ENCODE assay signal across 11 cellular contexts in the genomic region with DNA sequence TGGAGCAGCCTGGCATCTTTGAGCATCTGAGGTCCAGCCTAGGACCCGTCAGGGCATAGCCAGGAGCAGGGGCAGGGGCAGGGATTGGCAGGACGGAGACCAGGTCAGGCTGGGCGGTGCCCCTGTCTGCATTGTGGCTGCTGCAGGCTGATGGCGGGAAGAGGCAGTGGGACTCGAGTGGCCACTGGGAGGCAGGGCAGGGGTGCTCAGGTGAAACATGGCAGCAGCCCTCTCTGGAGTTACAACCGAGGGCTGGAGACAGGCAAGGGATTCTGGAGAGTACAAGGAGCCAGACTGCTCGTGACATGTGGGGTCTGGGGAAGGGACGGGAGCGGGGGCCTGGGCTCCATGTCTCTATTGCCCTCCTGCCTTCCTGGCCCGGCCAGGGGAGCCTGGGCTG.
DNase-seq lines count a peak whose midpoint lies in the region; ATAC-seq and TF ChIP-seq lines count a peak whose summit lies in the region.
"Had no signal": no experiment of that assay in that cellular context is flagged by ENCODE, and none has a peak within 500 bp of the region (broad histone marks: within the 10 kb centered on the region; RNA-seq: fewer than 3 reads in every experiment).

No MANE protein-coding gene starts in this region.

- H3K9me2 ChIP-seq in SK-N-SH (no peaks in the 10 kb centered on the region), hepatocyte (replicated peaks; ENCODE audit: insufficient read depth) (no peaks in the 10 kb centered on the region)

- H3K27ac ChIP-seq in SK-N-SH (ENCODE audit: low read depth in 2 of 2, low read length in 1 of 2) (no peak overlapping the region), hepatocyte (no peak overlapping the region), lower lobe of right lung (no peak overlapping the region)
- H3K27ac ChIP-seq: sigmoid colon had no signal

- no peak overlapping the region for H3K4me2 ChIP-seq in SK-N-SH
- H3K4me2 ChIP-seq in hepatocyte: no peak overlapping the region

- H3K27me3 ChIP-seq in SK-N-SH (ENCODE audit: insufficient read depth) (no peaks in the 10 kb centered on the region), hepatocyte (no peaks in the 10 kb centered on the region), lower lobe of right lung (ENCODE audit: low read depth) (peaks cover 3% of the 10 kb centered on the region)

- intact Hi-C loops in lower lobe of right lung (cut with DNase I): no loop called here

- H3K9me3 ChIP-seq in SK-N-SH: no peaks in the 10 kb centered on the region
- no peaks in the 10 kb centered on the region for H3K9me3 ChIP-seq in hepatocyte (ENCODE audit: low read depth)
- H3K9me3 ChIP-seq in lower lobe of right lung: peaks cover 7% of the 10 kb centered on the region

- TF ChIP-seq EP300 in SK-N-SH (IDR thresholded peaks at IDR 0.05; ENCODE audit: borderline replicate concordance in 1 of 2, low read depth in 1 of 2, low read length in 1 of 2): no peak

- WGBS in SK-N-SH (ENCODE audit: low lambda C conversion rate): 63% methylated on average over 6 of the region's 10 CpGs
- 56% methylated on average over 10 of the region's 10 CpGs for WGBS in hepatocyte (ENCODE audit: low lambda C conversion rate, missing lambda C conversion rate)

- in situ Hi-C loops in GM13977 (cut with MboI; ENCODE audit: low pct_unique_long_range_greater_than_20kb, low sequenced_read_pairs, unreplicated experiment): no loop called here

- DNase-seq in AG09319 (ENCODE audit: extremely low read depth, low read depth) (no peak), GM13977 (ENCODE audit: low spot score) (no peak), SK-N-SH (peak; percentile 85), hepatocyte (ENCODE audit: low spot score) (peak; percentile 25), SIG-M5 (lab: John Stamatoyannopoulos, UW) (no peak), GM03348 (ENCODE audit: low spot score) (no peak), lower lobe of right lung (no peak)
- DNase-seq in stimulated activated CD8-positive, alpha-beta memory T cell treated with anti-CD3 and anti-CD28 coated beads, Interleukin-4, amount 100 ng/mL, for 48 hours: no peak
- DNase-seq: activated T-cell treated with anti-CD3 and anti-CD28 coated beads for 4 hours, GOT3, sigmoid colon had no signal

- TF ChIP-seq CTCF in AG09319 (IDR thresholded peaks at IDR 0.05; ENCODE audit: low read depth, low read length) (peak; percentile 11), GM13977 (IDR thresholded peaks at IDR 0.05; ENCODE audit: extremely low read depth, insufficient read depth, missing control alignments) (peak; percentile 38), SK-N-SH (IDR thresholded peaks at IDR 0.05) (peak; percentile 22; the same call in 1 of the 2 replicates), hepatocyte (IDR thresholded peaks at IDR 0.05; ENCODE audit: poor library complexity) (peak; percentile 27), lower lobe of right lung (IDR thresholded peaks at IDR 0.05) (no peak)

- H3K4me3 ChIP-seq in SK-N-SH (ENCODE audit: low read depth in 2 of 2, low read length in 1 of 2): no peak overlapping the region
- no peak overlapping the region for H3K4me3 ChIP-seq in hepatocyte
- H3K4me3 ChIP-seq in lower lobe of right lung: no peak overlapping the region
- H3K4me3 ChIP-seq: sigmoid colon had no signal

- H2AFZ ChIP-seq in SK-N-SH (ENCODE audit: low read depth) (no peak overlapping the region), hepatocyte (no peak overlapping the region)

- ATAC-seq in lower lobe of right lung: no peak

- H3K4me1 ChIP-seq in SK-N-SH (ENCODE audit: control insufficient read depth in 1 of 2, insufficient read depth in 2 of 2, low read depth in 1 of 2, low read length in 1 of 2) (no peaks in the 10 kb centered on the region; a peak in 1 of 4 replicates), hepatocyte (ENCODE audit: insufficient read depth) (no peaks in the 10 kb centered on the region), lower lobe of right lung (no peaks in the 10 kb centered on the region)

- TF ChIP-seq RAD21 in SK-N-SH (IDR thresholded peaks at IDR 0.05; ENCODE audit: low read length): peak; percentile 68

- H3K79me2 ChIP-seq in SK-N-SH (ENCODE audit: insufficient read depth): no peaks in the 10 kb centered on the region
- H3K79me2 ChIP-seq in hepatocyte: no peaks in the 10 kb centered on the region

- H3K36me3 ChIP-seq in SK-N-SH (replicated peaks in 1 of 2; ENCODE audit: control insufficient read depth in 1 of 2, insufficient read depth in 2 of 2, low read length in 1 of 2): no peaks in the 10 kb centered on the region
- H3K36me3 ChIP-seq in hepatocyte (replicated peaks; ENCODE audit: insufficient read depth, low read depth): no peaks in the 10 kb centered on the region
- H3K36me3 ChIP-seq in lower lobe of right lung: no peaks in the 10 kb centered on the region
- H3K36me3 ChIP-seq: sigmoid colon had no signal

- CTCF ChIA-PET in SK-N-SH (lab: Yijun Ruan, JAX): interaction anchor here (0.7 to 3.5 kb wide), 12 partner anchors 16 to 399 kb away, joined by 3 to 17 read pairs (median 3); no protein-coding TSS in a partner anchor

- no peak overlapping the region for H3K9ac ChIP-seq in SK-N-SH

- H4K20me1 ChIP-seq in SK-N-SH (ENCODE audit: insufficient read depth): no peaks in the 10 kb centered on the region
- H4K20me1 ChIP-seq in hepatocyte (ENCODE audit: insufficient read depth, poor library complexity, severe bottlenecking): no peaks in the 10 kb centered on the region

- no peaks in the 10 kb centered on the region for H3F3A ChIP-seq in SK-N-SH (replicated peaks; ENCODE audit: insufficient read depth)

- POLR2A ChIA-PET in SK-N-SH (lab: Yijun Ruan, JAX): no interaction called here

TF ChIP-seq in SK-N-SH, 30 proteins besides CTCF, POLR2A, EP300 and RAD21:
- TF ChIP-seq TEAD4 (IDR thresholded peaks at IDR 0.05; ENCODE audit: borderline replicate concordance, insufficient read depth) (no peak), TCF12 (IDR thresholded peaks at IDR 0.05) (no peak), SMC3 (IDR thresholded peaks at IDR 0.05; ENCODE audit: low read depth, low read length) (peak; percentile 37; the same call in 1 of the 2 replicates)
TF ChIP-seq in SK-N-SH: peak in this region for 1.

Comparison
In these comparisons a context has a peak if more than half of its experiments do, and no peak if none do; other contexts are left out.
1. DNase-seq: peak in SK-N-SH (single experiment) and hepatocyte (single experiment); none in AG09319 (single experiment), GM13977 (single experiment), SIG-M5 (single experiment), stimulated activated CD8-positive, alpha-beta memory T cell treated with anti-CD3 and anti-CD28 coated beads, Interleukin-4, amount 100 ng/mL, for 48 hours (single experiment), GM03348 (single experiment) and lower lobe of right lung (single experiment).